1 cellular context compared by ENCODE assay signal in the genomic region with DNA sequence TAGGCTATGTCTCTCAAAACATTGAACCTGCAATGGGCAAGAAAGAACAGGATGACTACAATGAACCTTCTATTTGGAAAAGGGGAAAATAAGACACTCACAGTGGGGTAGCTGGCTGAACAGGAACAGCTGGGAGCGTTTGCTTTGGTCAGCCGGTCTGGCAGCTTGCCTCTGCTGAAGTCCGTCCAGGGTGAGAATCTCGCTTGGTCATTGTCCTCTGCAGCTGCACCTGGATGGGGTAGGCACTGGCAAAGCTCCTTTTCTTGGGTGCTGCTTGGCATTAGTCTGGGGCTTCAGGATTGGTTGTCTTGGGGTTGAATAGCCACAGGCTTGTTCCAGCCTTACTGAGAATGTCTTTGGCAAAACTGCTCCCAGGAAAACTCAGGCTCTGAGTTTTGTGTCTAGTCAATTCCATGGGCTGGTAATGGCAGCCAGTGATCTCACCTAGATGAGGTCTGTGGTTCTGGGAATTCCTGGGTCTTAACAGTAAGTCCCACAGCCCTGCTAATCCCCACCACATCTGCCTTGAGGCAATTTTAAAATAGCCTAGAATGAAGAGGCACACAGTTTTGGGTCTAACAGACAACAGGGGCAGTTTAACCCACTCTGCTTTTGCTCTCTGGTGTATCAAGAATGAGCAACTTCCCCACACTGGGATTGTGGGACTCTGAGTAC.
TF ChIP-seq lines count a peak whose summit lies in the region.

No MANE protein-coding gene starts in this region.

TF ChIP-seq in K562, 482 proteins besides CTCF, POLR2A, EP300 and RAD21 (continued from another document):
- TF ChIP-seq MTF1 (CRISPR knock-in tag; IDR thresholded peaks at IDR 0.05; ENCODE audit: borderline replicate concordance) (no peak), NFIC (IDR thresholded peaks at IDR 0.05) (peak; percentile 16; the same call in 1 of the 2 replicates), TCF3 (CRISPR knock-in tag; IDR thresholded peaks at IDR 0.05) (peak; percentile 43), ZNF197 (CRISPR knock-in tag; IDR thresholded peaks at IDR 0.05; ENCODE audit: low read depth) (no peak), RUNX1 (IDR thresholded peaks at IDR 0.05; ENCODE audit: low read depth) (no peak), CEBPB (tag; IDR thresholded peaks at IDR 0.05) (no peak)
- TF ChIP-seq, protein P1, sequence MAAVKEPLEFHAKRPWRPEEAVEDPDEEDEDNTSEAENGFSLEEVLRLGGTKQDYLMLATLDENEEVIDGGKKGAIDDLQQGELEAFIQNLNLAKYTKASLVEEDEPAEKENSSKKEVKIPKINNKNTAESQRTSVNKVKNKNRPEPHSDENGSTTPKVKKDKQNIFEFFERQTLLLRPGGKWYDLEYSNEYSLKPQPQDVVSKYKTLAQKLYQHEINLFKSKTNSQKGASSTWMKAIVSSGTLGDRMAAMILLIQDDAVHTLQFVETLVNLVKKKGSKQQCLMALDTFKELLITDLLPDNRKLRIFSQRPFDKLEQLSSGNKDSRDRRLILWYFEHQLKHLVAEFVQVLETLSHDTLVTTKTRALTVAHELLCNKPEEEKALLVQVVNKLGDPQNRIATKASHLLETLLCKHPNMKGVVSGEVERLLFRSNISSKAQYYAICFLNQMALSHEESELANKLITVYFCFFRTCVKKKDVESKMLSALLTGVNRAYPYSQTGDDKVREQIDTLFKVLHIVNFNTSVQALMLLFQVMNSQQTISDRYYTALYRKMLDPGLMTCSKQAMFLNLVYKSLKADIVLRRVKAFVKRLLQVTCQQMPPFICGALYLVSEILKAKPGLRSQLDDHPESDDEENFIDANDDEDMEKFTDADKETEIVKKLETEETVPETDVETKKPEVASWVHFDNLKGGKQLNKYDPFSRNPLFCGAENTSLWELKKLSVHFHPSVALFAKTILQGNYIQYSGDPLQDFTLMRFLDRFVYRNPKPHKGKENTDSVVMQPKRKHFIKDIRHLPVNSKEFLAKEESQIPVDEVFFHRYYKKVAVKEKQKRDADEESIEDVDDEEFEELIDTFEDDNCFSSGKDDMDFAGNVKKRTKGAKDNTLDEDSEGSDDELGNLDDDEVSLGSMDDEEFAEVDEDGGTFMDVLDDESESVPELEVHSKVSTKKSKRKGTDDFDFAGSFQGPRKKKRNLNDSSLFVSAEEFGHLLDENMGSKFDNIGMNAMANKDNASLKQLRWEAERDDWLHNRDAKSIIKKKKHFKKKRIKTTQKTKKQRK (IDR thresholded peaks at IDR 0.05; ENCODE audit: borderline replicate concordance, low read depth, low read length): no peak
- TF ChIP-seq, protein P2, sequence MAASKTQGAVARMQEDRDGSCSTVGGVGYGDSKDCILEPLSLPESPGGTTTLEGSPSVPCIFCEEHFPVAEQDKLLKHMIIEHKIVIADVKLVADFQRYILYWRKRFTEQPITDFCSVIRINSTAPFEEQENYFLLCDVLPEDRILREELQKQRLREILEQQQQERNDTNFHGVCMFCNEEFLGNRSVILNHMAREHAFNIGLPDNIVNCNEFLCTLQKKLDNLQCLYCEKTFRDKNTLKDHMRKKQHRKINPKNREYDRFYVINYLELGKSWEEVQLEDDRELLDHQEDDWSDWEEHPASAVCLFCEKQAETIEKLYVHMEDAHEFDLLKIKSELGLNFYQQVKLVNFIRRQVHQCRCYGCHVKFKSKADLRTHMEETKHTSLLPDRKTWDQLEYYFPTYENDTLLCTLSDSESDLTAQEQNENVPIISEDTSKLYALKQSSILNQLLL (CRISPR knock-in tag; IDR thresholded peaks at IDR 0.05; ENCODE audit: borderline replicate concordance): no peak
- TF ChIP-seq, protein P3, sequence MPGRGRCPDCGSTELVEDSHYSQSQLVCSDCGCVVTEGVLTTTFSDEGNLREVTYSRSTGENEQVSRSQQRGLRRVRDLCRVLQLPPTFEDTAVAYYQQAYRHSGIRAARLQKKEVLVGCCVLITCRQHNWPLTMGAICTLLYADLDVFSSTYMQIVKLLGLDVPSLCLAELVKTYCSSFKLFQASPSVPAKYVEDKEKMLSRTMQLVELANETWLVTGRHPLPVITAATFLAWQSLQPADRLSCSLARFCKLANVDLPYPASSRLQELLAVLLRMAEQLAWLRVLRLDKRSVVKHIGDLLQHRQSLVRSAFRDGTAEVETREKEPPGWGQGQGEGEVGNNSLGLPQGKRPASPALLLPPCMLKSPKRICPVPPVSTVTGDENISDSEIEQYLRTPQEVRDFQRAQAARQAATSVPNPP (IDR thresholded peaks at IDR 0.05; ENCODE audit: borderline replicate concordance, insufficient read depth, insufficient read length): no peak
- TF ChIP-seq, protein P4, sequence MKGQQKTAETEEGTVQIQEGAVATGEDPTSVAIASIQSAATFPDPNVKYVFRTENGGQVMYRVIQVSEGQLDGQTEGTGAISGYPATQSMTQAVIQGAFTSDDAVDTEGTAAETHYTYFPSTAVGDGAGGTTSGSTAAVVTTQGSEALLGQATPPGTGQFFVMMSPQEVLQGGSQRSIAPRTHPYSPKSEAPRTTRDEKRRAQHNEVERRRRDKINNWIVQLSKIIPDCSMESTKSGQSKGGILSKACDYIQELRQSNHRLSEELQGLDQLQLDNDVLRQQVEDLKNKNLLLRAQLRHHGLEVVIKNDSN (CRISPR knock-in tag; IDR thresholded peaks at IDR 0.05): no peak
- TF ChIP-seq, protein P5, sequence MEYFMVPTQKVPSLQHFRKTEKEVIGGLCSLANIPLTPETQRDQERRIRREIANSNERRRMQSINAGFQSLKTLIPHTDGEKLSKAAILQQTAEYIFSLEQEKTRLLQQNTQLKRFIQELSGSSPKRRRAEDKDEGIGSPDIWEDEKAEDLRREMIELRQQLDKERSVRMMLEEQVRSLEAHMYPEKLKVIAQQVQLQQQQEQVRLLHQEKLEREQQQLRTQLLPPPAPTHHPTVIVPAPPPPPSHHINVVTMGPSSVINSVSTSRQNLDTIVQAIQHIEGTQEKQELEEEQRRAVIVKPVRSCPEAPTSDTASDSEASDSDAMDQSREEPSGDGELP (CRISPR knock-in tag; IDR thresholded peaks at IDR 0.05; ENCODE audit: borderline replicate concordance): peak; percentile 30; the same call in 1 of the 2 replicates
